Comparison of ENCODE assay signal across 17 cellular contexts in genomic region chr20:19602660-19603389, GRCh38.
"Had no signal": no experiment of that assay in that cellular context is flagged by ENCODE, and none has a peak within 500 bp of the region (broad histone marks: within the 10 kb centered on the region; RNA-seq: fewer than 3 reads in every experiment).

No MANE protein-coding gene starts in this region.

- H3K36me3 Mint-ChIP-seq: activated naive CD8-positive, alpha-beta T cell treated with anti-CD3 and anti-CD28 coated beads, Interleukin-2, amount 10 ng/mL, durations not matched to agents 7 days and 5 days; brain; neural progenitor cell; stimulated activated effector memory CD8-positive, alpha-beta T cell treated with anti-CD3 and anti-CD28 coated beads, Interleukin-12 subunit alpha, Interleukin-12 subunit beta, amount 100 ng/mL, for 72 hours had no signal

- H3K4me2 ChIP-seq: neural progenitor cell had no signal

- H3K27ac ChIP-seq: colonic mucosa, neural progenitor cell, pancreas, thoracic aorta, WERI-Rb-1 had no signal

- H3K27ac Mint-ChIP-seq: activated CD4-positive, alpha-beta T cell treated with anti-CD3 and anti-CD28 coated beads for 36 hours; activated CD8-positive, alpha-beta T cell treated with anti-CD3 and anti-CD28 coated beads for 36 hours; activated naive CD8-positive, alpha-beta T cell treated with anti-CD3 and anti-CD28 coated beads, Interleukin-2, amount 10 ng/mL, durations not matched to agents 7 days and 5 days; neural progenitor cell; stimulated activated effector memory CD8-positive, alpha-beta T cell treated with anti-CD3 and anti-CD28 coated beads, Interleukin-12 subunit alpha, Interleukin-12 subunit beta, amount 100 ng/mL, for 72 hours had no signal

- H3K4me1 ChIP-seq: colonic mucosa, neural progenitor cell, pancreas had no signal

- ATAC-seq: activated CD4-positive, alpha-beta T cell treated with anti-CD3 and anti-CD28 coated beads for 36 hours; activated CD8-positive, alpha-beta T cell treated with anti-CD3 and anti-CD28 coated beads for 36 hours; esophagus mucosa; left lobe of liver; pancreas had no signal

- H3K4me3 Mint-ChIP-seq: activated CD4-positive, alpha-beta T cell treated with anti-CD3 and anti-CD28 coated beads for 36 hours; activated CD8-positive, alpha-beta T cell treated with anti-CD3 and anti-CD28 coated beads for 36 hours; activated naive CD8-positive, alpha-beta T cell treated with anti-CD3 and anti-CD28 coated beads, Interleukin-2, amount 10 ng/mL, durations not matched to agents 7 days and 5 days; brain; neural progenitor cell; stimulated activated effector memory CD8-positive, alpha-beta T cell treated with anti-CD3 and anti-CD28 coated beads, Interleukin-12 subunit alpha, Interleukin-12 subunit beta, amount 100 ng/mL, for 72 hours had no signal

- H3K4me1 Mint-ChIP-seq: activated CD4-positive, alpha-beta T cell treated with anti-CD3 and anti-CD28 coated beads for 36 hours; activated naive CD8-positive, alpha-beta T cell treated with anti-CD3 and anti-CD28 coated beads, Interleukin-2, amount 10 ng/mL, durations not matched to agents 7 days and 5 days; neural progenitor cell; stimulated activated effector memory CD8-positive, alpha-beta T cell treated with anti-CD3 and anti-CD28 coated beads, Interleukin-12 subunit alpha, Interleukin-12 subunit beta, amount 100 ng/mL, for 72 hours had no signal

- H3K9me3 ChIP-seq: colonic mucosa, pancreas, thoracic aorta had no signal

- H3K27me3 Mint-ChIP-seq: activated CD4-positive, alpha-beta T cell treated with anti-CD3 and anti-CD28 coated beads for 36 hours; activated CD8-positive, alpha-beta T cell treated with anti-CD3 and anti-CD28 coated beads for 36 hours had no signal

- H3K27me3 ChIP-seq: colonic mucosa, neural progenitor cell, pancreas had no signal

- H3K9ac ChIP-seq: neural progenitor cell had no signal

- DNase-seq: activated CD4-positive, alpha-beta T cell treated with anti-CD3 and anti-CD28 coated beads for 36 hours; activated CD8-positive, alpha-beta T cell treated with anti-CD3 and anti-CD28 coated beads for 36 hours; activated naive CD8-positive, alpha-beta T cell treated with anti-CD3 and anti-CD28 coated beads, Interleukin-2, amount 10 ng/mL, durations not matched to agents 7 days and 5 days; activated T-cell treated with anti-CD3 and anti-CD28 coated beads, Interleukin-2, amount 50 U/mL, for 48 hours; central memory CD4-positive, alpha-beta T cell; colonic mucosa; hippocampal formation; midbrain; pancreas; WERI-Rb-1 had no signal

- FAIRE-seq: keratinocyte, pancreas had no signal

- H2AFZ ChIP-seq: neural progenitor cell had no signal

- H3K36me3 ChIP-seq: colonic mucosa, neural progenitor cell, pancreas, thoracic aorta, WERI-Rb-1 had no signal

- H3K9me3 Mint-ChIP-seq: activated CD8-positive, alpha-beta T cell treated with anti-CD3 and anti-CD28 coated beads for 36 hours; activated naive CD8-positive, alpha-beta T cell treated with anti-CD3 and anti-CD28 coated beads, Interleukin-2, amount 10 ng/mL, durations not matched to agents 7 days and 5 days; brain; stimulated activated effector memory CD8-positive, alpha-beta T cell treated with anti-CD3 and anti-CD28 coated beads, Interleukin-12 subunit alpha, Interleukin-12 subunit beta, amount 100 ng/mL, for 72 hours had no signal

- H3K4me3 ChIP-seq: colonic mucosa, neural progenitor cell, pancreas, thoracic aorta had no signal
